ENCODE assay signal across 1 cellular context in the genomic region with DNA sequence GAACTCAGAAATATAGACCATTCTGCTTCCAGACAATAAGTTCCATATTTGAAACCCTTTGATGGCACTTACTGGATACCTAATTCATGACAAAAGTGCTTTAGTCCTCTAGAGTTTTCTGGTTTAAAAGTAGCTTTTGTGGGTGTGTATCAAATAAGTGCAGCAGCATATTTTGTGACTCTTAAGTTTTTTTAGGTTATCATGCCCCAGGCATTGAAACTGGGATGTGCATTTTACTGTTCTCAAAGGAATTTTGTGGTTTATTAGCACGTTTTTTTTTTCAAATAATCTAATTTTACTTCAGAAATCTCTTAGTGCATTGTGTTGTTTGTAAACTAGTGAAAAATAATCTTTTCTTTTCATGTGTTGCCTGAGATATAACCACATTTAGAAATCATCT.
TF ChIP-seq lines count a peak whose summit lies in the region.

No MANE protein-coding gene starts in this region.

TF ChIP-seq in endothelial cell of umbilical vein, 7 proteins besides CTCF, POLR2A, EP300 and RAD21:
- TF ChIP-seq POLR2AphosphoS5 (IDR thresholded peaks at IDR 0.05; ENCODE audit: insufficient read depth, low read depth, low read length) (no peak), EZH2 (IDR thresholded peaks at IDR 0.05; ENCODE audit: borderline replicate concordance, low read depth, low read length, severe bottlenecking) (no peak), MYC (IDR thresholded peaks at IDR 0.05; ENCODE audit: low read depth, low read length) (no peak), JUN (IDR thresholded peaks at IDR 0.05; ENCODE audit: borderline replicate concordance, insufficient read depth, insufficient read length, low read depth) (no peak), FOS (IDR thresholded peaks at IDR 0.05; ENCODE audit: borderline replicate concordance, insufficient read depth, low read length) (no peak), GATA2 (IDR thresholded peaks at IDR 0.05; ENCODE audit: insufficient read depth, insufficient read length, low read depth, low read length) (no peak)
- TF ChIP-seq, protein P1, sequence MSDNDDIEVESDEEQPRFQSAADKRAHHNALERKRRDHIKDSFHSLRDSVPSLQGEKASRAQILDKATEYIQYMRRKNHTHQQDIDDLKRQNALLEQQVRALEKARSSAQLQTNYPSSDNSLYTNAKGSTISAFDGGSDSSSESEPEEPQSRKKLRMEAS (IDR thresholded peaks at IDR 0.05; ENCODE audit: insufficient read depth, insufficient read length) = no peak
